Comparison of ENCODE assay signal across 9 cellular contexts in genomic region chrX:153106092-153106801, GRCh38. TPM values are rescaled to one million over a fixed set of nuclear protein-coding genes. Genes with fewer than 3 reads are reported as not detected.
A peak's percentile ranks its signal among the peaks of the same experiment; 100 is the strongest.
DNase-seq lines count a peak whose midpoint lies in the region; ATAC-seq, FAIRE-seq and TF ChIP-seq lines count a peak whose summit lies in the region.
"Not testable (repeated sequence)": the region's sequence is repeated elsewhere in the genome, so short reads cannot be mapped to it uniquely, and the experiment has no call there.
"Had no signal": no experiment of that assay in that cellular context is flagged by ENCODE, and none has a peak within 500 bp of the region (broad histone marks: within the 10 kb centered on the region; RNA-seq: fewer than 3 reads in every experiment).

No MANE protein-coding gene starts in this region.

- H3K9ac ChIP-seq in OCI-LY3 (ENCODE audit: low read length): not testable (repeated sequence)

- not testable (repeated sequence) for H3K36me3 Mint-ChIP-seq in activated CD4-positive, alpha-beta T cell treated with anti-CD3 and anti-CD28 coated beads, Interleukin-2, amount 10 ng/mL, durations not matched to agents 7 days and 5 days (ENCODE audit: low read depth)
- H3K36me3 Mint-ChIP-seq in activated naive CD4-positive, alpha-beta T cell treated with anti-CD3 and anti-CD28 coated beads, Interleukin-2, amount 50 U/mL, for 72 hours: peaks cover 25 to 26% of the 10 kb centered on the region in 2 donors

- peaks cover 11% of the 10 kb centered on the region for H3K9me3 Mint-ChIP-seq in activated CD4-positive, alpha-beta T cell treated with anti-CD3 and anti-CD28 coated beads, Interleukin-2, amount 10 ng/mL, durations not matched to agents 7 days and 5 days
- H3K9me3 Mint-ChIP-seq in activated naive CD4-positive, alpha-beta T cell treated with anti-CD3 and anti-CD28 coated beads, Interleukin-2, amount 50 U/mL, for 72 hours: peaks cover 24 to 25% of the 10 kb centered on the region in 2 donors

- H3K4me1 ChIP-seq in A549; OCI-LY3 (ENCODE audit: low read length); psoas muscle: not testable (repeated sequence)

- not testable (repeated sequence) for DNase-seq in A549 (ENCODE audit: low read depth in 1 of 2, low spot score in 1 of 2); GM12892 (ENCODE audit: insufficient read length); activated CD4-positive, alpha-beta T cell treated with anti-CD3 and anti-CD28 coated beads, Interleukin-2, amount 10 ng/mL, durations not matched to agents 7 days and 5 days; activated naive CD4-positive, alpha-beta T cell treated with anti-CD3 and anti-CD28 coated beads, Interleukin-2, amount 50 U/mL, for 72 hours (ENCODE audit: low spot score in 2 of 2); psoas muscle

- not testable (repeated sequence) for H3K4me3 Mint-ChIP-seq in activated CD4-positive, alpha-beta T cell treated with anti-CD3 and anti-CD28 coated beads, Interleukin-2, amount 10 ng/mL, durations not matched to agents 7 days and 5 days

- WGBS in A549 (ENCODE audit: missing lambda C conversion rate): 0% methylated on average over 2 of the region's 12 CpGs
- 11 to 61% (median 58%) methylated on average over 1 to 4 of the region's 12 CpGs for WGBS in psoas muscle, 3 donors

- TF ChIP-seq CTCF in A549 (IDR thresholded peaks at IDR 0.05); OCI-LY3 (IDR thresholded peaks at IDR 0.05; ENCODE audit: low read depth, low read length); psoas muscle (IDR thresholded peaks at IDR 0.05): not testable (repeated sequence)

- TF ChIP-seq RAD21 in A549 (conservative IDR thresholded peaks at IDR 0.05 in 1 of 2, IDR thresholded peaks at IDR 0.05 in 1 of 2): not testable (repeated sequence)

- H3K27me3 Mint-ChIP-seq in activated CD4-positive, alpha-beta T cell treated with anti-CD3 and anti-CD28 coated beads, Interleukin-2, amount 10 ng/mL, durations not matched to agents 7 days and 5 days: not testable (repeated sequence)

- not testable (repeated sequence) for H4K20me1 ChIP-seq in OCI-LY3 (ENCODE audit: insufficient read depth, low read length)

- ATAC-seq in A549: not testable (repeated sequence)
- ATAC-seq in HG02885 (IDR thresholded peaks at IDR 0.05; ENCODE audit: poor library complexity, unreplicated experiment) (peak; percentile 69), psoas muscle (peak; percentile 42 to 74 (median 56))
- ATAC-seq in activated naive CD4-positive, alpha-beta T cell treated with anti-CD3 and anti-CD28 coated beads, Interleukin-2, amount 50 U/mL, for 72 hours: peak; percentile 51 to 73

- not testable (repeated sequence) for H2AFZ ChIP-seq in OCI-LY3 (ENCODE audit: low read depth, low read length)

- intact Hi-C loops in psoas muscle (cut with DNase I): not testable (repeated sequence)

- not testable (repeated sequence) for TF ChIP-seq POLR2A in A549 (IDR thresholded peaks at IDR 0.05; ENCODE audit: low read length); GM12892 (IDR thresholded peaks at IDR 0.05; ENCODE audit: low read depth, low read length)

- not testable (repeated sequence) for H3K4me1 Mint-ChIP-seq in activated CD4-positive, alpha-beta T cell treated with anti-CD3 and anti-CD28 coated beads, Interleukin-2, amount 10 ng/mL, durations not matched to agents 7 days and 5 days

- not testable (repeated sequence) for TF ChIP-seq EP300 in A549 (IDR thresholded peaks at IDR 0.05)

- H3K4me2 ChIP-seq in A549: not testable (repeated sequence)
- peak overlapping the region; percentile 24; the same call in 1 of the 2 replicates for H3K4me2 ChIP-seq in OCI-LY3 (ENCODE audit: low read length)

- H3K9me3 ChIP-seq in A549; OCI-LY3 (ENCODE audit: insufficient read depth, low read length); psoas muscle: not testable (repeated sequence)

- not testable (repeated sequence) for H3K36me3 ChIP-seq in OCI-LY3 (replicated peaks; ENCODE audit: low read depth, low read length); psoas muscle (ENCODE audit: insufficient read depth in 1 of 2, low read depth in 1 of 2)

- POLR2A ChIA-PET in A549 (lab: Yijun Ruan, JAX); activated CD4-positive, alpha-beta T cell treated with anti-CD3 and anti-CD28 coated beads, Interleukin-2, amount 10 ng/mL, durations not matched to agents 7 days and 5 days (lab: Charles Lee): not testable (repeated sequence)

- peak overlapping the region; percentile 90 for H3K27ac Mint-ChIP-seq in activated CD4-positive, alpha-beta T cell treated with anti-CD3 and anti-CD28 coated beads, Interleukin-2, amount 10 ng/mL, durations not matched to agents 7 days and 5 days
- peak overlapping the region in 1 of 2 donors; percentile 66 for H3K27ac Mint-ChIP-seq in activated naive CD4-positive, alpha-beta T cell treated with anti-CD3 and anti-CD28 coated beads, Interleukin-2, amount 50 U/mL, for 72 hours

- not testable (repeated sequence) for H3K27ac ChIP-seq in A549; OCI-LY3 (ENCODE audit: low read length); psoas muscle

- FAIRE-seq in A549 (lab: Jason Lieb, UNC) (peak; percentile 18), GM12892 (lab: Jason Lieb, UNC) (peak; percentile 87), islet of Langerhans (lab: Jason Lieb, UNC) (peak; percentile 85)

- not testable (repeated sequence) for H3K27me3 ChIP-seq in OCI-LY3 (ENCODE audit: low read depth, low read length); psoas muscle (ENCODE audit: insufficient read depth in 3 of 3, low read length in 2 of 3)

- CTCF ChIA-PET in A549 (lab: Yijun Ruan, JAX); activated CD4-positive, alpha-beta T cell treated with anti-CD3 and anti-CD28 coated beads, Interleukin-2, amount 10 ng/mL, durations not matched to agents 7 days and 5 days (lab: Charles Lee): not testable (repeated sequence)

- H3K79me2 ChIP-seq in OCI-LY3 (ENCODE audit: low read length): not testable (repeated sequence)

- H3K4me3 ChIP-seq in A549; OCI-LY3 (ENCODE audit: low read length); psoas muscle: not testable (repeated sequence)

RNA-seq across cellular contexts. Expression of gene PNMA6A, which starts 34.0 kb away (rescaled TPM):
- 0.93 and 1.1 TPM in 2 replicates for polyA plus RNA-seq in A549 (2011; rRNA removed)
- polyA plus RNA-seq in A549 (2012; cell fraction: cytosol; rRNA removed): 2.8 and 3.3 TPM in 2 replicates
- 4.9 and 5.3 TPM in 2 replicates for polyA plus RNA-seq in A549 (2012; cell fraction: nucleus; rRNA removed)
- polyA plus RNA-seq in A549 (2017; fragmentation: RNase III; extraction: RNeasy Plus Mini Kit Qiagen cat#74134 plus additional on column Dnase treatment): 2.4 to 3.3 TPM (median 2.6 TPM) in 3 replicates
- 0.92 and 0.95 TPM in 2 replicates for polyA minus RNA-seq in A549 (2011; rRNA and poly(A)+ RNA removed)
- 0.19 TPM for polyA plus RNA-seq in GM12892 (2012; ENCODE audit: missing spikeins)
- total RNA-seq in activated CD4-positive, alpha-beta T cell treated with anti-CD3 and anti-CD28 coated beads, Interleukin-2, amount 10 ng/mL, durations not matched to agents 7 days and 5 days: under 1 TPM; 0.15 to 0.23 TPM
- total RNA-seq in activated naive CD4-positive, alpha-beta T cell treated with anti-CD3 and anti-CD28 coated beads, Interleukin-2, amount 50 U/mL, for 72 hours: under 1 TPM; 0.16 to 0.84 TPM
- total RNA-seq in psoas muscle: 1 to 10 TPM in 1 of 4 donors, under 1 TPM in 3; 0.17 to 1.3 (median 0.29) TPM
- polyA plus RNA-seq in psoas muscle: under 1 TPM; 0.09 to 0.31 (median 0.20) TPM

RNA-seq across cellular contexts. Expression of gene PNMA3, which starts 50.0 kb away (rescaled TPM):
- polyA plus RNA-seq in A549 (2011; rRNA removed) (0.08 and 0.11 TPM in 2 replicates), A549 (2017; fragmentation: RNase III; extraction: RNeasy Plus Mini Kit Qiagen cat#74134 plus additional on column Dnase treatment) (0.10 to 0.26 TPM (median 0.16 TPM) in 3 replicates), psoas muscle (under 1 TPM; 0.03 to 0.04 (median 0.04) TPM)
- polyA plus RNA-seq in A549 (2012; cell fraction: cytosol; rRNA removed): 0.13 and 0.16 TPM in 2 replicates
- 0.62 and 0.77 TPM in 2 replicates for polyA plus RNA-seq in A549 (2012; cell fraction: nucleus; rRNA removed)
- 0.12 TPM in 1 of 2 replicates, not detected in the other for polyA minus RNA-seq in A549 (2011; rRNA and poly(A)+ RNA removed)
- polyA plus RNA-seq in GM12892 (2012; ENCODE audit: missing spikeins): 0.25 TPM
- total RNA-seq in activated CD4-positive, alpha-beta T cell treated with anti-CD3 and anti-CD28 coated beads, Interleukin-2, amount 10 ng/mL, durations not matched to agents 7 days and 5 days: 1 to 10 TPM; 1.4 to 1.9 TPM
- 1 to 10 TPM in 1 of 2 donors, under 1 TPM in 1; 0.32 to 3.3 TPM for total RNA-seq in activated naive CD4-positive, alpha-beta T cell treated with anti-CD3 and anti-CD28 coated beads, Interleukin-2, amount 50 U/mL, for 72 hours
- total RNA-seq in psoas muscle: under 1 TPM in 3 of 4 donors, not detected in 1; 0.10 to 0.69 (median 0.30) TPM
- total RNA-seq: G401 had no signal
